In genomic region chr2:174632847-174633620, GRCh38 we compare ENCODE assay signal across 8 cellular contexts. TPM values are rescaled to one million over a fixed set of nuclear protein-coding genes. Genes with fewer than 3 reads are reported as not detected.
A peak's percentile ranks its signal among the peaks of the same experiment; 100 is the strongest.
DNase-seq lines count a peak whose midpoint lies in the region; ATAC-seq and TF ChIP-seq lines count a peak whose summit lies in the region.

No MANE protein-coding gene starts in this region.

- POLR2A ChIA-PET in CD4-positive, alpha-beta T cell (lab: Charles Lee), result interaction anchor here (0.6 to 4.9 kb wide), 15 partner anchors 8 to 183 kb away, joined by 3 to 54 read pairs (median 6); partner anchors contain the start of gene WIPF1

- H3K27ac ChIP-seq in CD4-positive, alpha-beta T cell (ENCODE audit: low read depth, low read length), result peak overlapping the region; percentile 77
- peak overlapping the region; percentile 34 to 59 for H3K27ac ChIP-seq in right atrium auricular region
- H3K27ac ChIP-seq in tibial artery, result peak overlapping the region; percentile 6 to 53

- peaks cover 0 to 27% of the 10 kb centered on the region in 2 donors for H3K4me1 ChIP-seq in right atrium auricular region
- peaks cover 0 to 97% (median 50%) of the 10 kb centered on the region in 4 donors for H3K4me1 ChIP-seq in tibial artery

- intact Hi-C loops in CD4-positive, alpha-beta T cell (cut with DNase I, micrococcal nuclease), result loop anchor here in 1 of 2 experiments (2.0 to 5.0 kb wide), 3 partner anchors 16 to 56 kb away; no protein-coding TSS in a partner anchor
- intact Hi-C loops in tibial artery (cut with DNase I; ENCODE audit: low total_unique reads), result no loop called here

- peak; percentile 27 for ATAC-seq in CD4-positive, alpha-beta T cell (ENCODE audit: poor library complexity)
- peak; percentile 31 for ATAC-seq in GM21447 (IDR thresholded peaks at IDR 0.05; ENCODE audit: unreplicated experiment)

- no peaks in the 10 kb centered on the region for H3K9me3 Mint-ChIP-seq in CD4-positive, alpha-beta T cell

- peaks cover 79% of the 10 kb centered on the region for H3K4me1 Mint-ChIP-seq in CD4-positive, alpha-beta T cell (ENCODE audit: low read depth)

- no peak for DNase-seq in CD4-positive, alpha-beta T cell
- DNase-seq in SKM-1 treated with dmso at 0.1 percent for 144 hours (lab: John Stamatoyannopoulos, UW; ENCODE audit: unreplicated experiment) (peak; percentile 59), right atrium auricular region (ENCODE audit: low spot score) (no peak), tibial artery (no peak), dermis blood vessel endothelial cell (no peak), NCI-H187 (lab: John Stamatoyannopoulos, UW) (no peak), iPS-NIHi11 (ENCODE audit: low spot score) (no peak)

- peak overlapping the region; percentile 94 for H3K4me3 Mint-ChIP-seq in CD4-positive, alpha-beta T cell

- CTCF ChIA-PET in CD4-positive, alpha-beta T cell (lab: Charles Lee), result interaction anchor here (0.9 to 2.3 kb wide), 6 partner anchors 9 to 55 kb away, joined by 3 to 8 read pairs (median 4); no protein-coding TSS in a partner anchor

- no peaks in the 10 kb centered on the region for H3K9me3 ChIP-seq in CD4-positive, alpha-beta T cell (ENCODE audit: control insufficient read depth, low read length)
- H3K9me3 ChIP-seq in right atrium auricular region (no peaks in the 10 kb centered on the region), tibial artery (no peaks in the 10 kb centered on the region)

- H3K36me3 ChIP-seq in right atrium auricular region (no peaks in the 10 kb centered on the region), tibial artery (no peaks in the 10 kb centered on the region)

- H3K27me3 Mint-ChIP-seq in CD4-positive, alpha-beta T cell, result no peaks in the 10 kb centered on the region

- H3K36me3 Mint-ChIP-seq in CD4-positive, alpha-beta T cell (ENCODE audit: low read depth), result peaks cover 60% of the 10 kb centered on the region

- no peaks in the 10 kb centered on the region for H3K27me3 ChIP-seq in CD4-positive, alpha-beta T cell (ENCODE audit: control insufficient read depth, insufficient read depth, low read length)
- H3K27me3 ChIP-seq in right atrium auricular region (no peaks in the 10 kb centered on the region), tibial artery (no peaks in the 10 kb centered on the region)

- no peak for TF ChIP-seq CTCF in CD4-positive, alpha-beta T cell (IDR thresholded peaks at IDR 0.05)
- TF ChIP-seq CTCF in right atrium auricular region (IDR thresholded peaks at IDR 0.05) (no peak), tibial artery (IDR thresholded peaks at IDR 0.05) (no peak)

- peak overlapping the region in 1 of 2 donors; percentile 25 for H3K4me3 ChIP-seq in right atrium auricular region
- peak overlapping the region in 1 of 2 donors; percentile 8 for H3K4me3 ChIP-seq in tibial artery

- peak overlapping the region; percentile 95 for H3K27ac Mint-ChIP-seq in CD4-positive, alpha-beta T cell

RNA-seq across cellular contexts. Expression of gene WIPF1, which starts 35.4 kb away (rescaled TPM):
- 100 to 1,000 TPM; 237 to 264 TPM for total RNA-seq in CD4-positive, alpha-beta T cell
- total RNA-seq in right atrium auricular region (10 to 100 TPM; 12.3 to 17.5 TPM), dermis blood vessel endothelial cell (13.5 and 14.1 TPM in 2 replicates)

Comparison
In these comparisons a context has a peak if more than half of its experiments do, and no peak if none do; other contexts are left out.
1. RNA of gene WIPF1, which starts 35.4 kb away (total RNA-seq): 237 to 264 TPM in CD4-positive, alpha-beta T cell; 12.3 to 17.5 TPM in right atrium auricular region and 13.5 to 14.1 TPM in dermis blood vessel endothelial cell; every median in the first group is over 10 times any median in the second.
2. Peak in every context shown above with its lines, with median percentiles within 50 percentile points of each other: H3K27ac ChIP-seq.